ENCODE assay signal across 20 cellular contexts in genomic region chr1:63790989-63791388, GRCh38. TPM values are rescaled to one million over a fixed set of nuclear protein-coding genes. Genes with fewer than 3 reads are reported as not detected.
A peak's percentile ranks its signal among the peaks of the same experiment; 100 is the strongest.
DNase-seq lines count a peak whose midpoint lies in the region; ATAC-seq and TF ChIP-seq lines count a peak whose summit lies in the region.
"Had no signal": no experiment of that assay in that cellular context is flagged by ENCODE, and none has a peak within 500 bp of the region (broad histone marks: within the 10 kb centered on the region; RNA-seq: fewer than 3 reads in every experiment).

No MANE protein-coding gene starts in this region.

- no peak for TF ChIP-seq POLR2A in gastrocnemius medialis (IDR thresholded peaks at IDR 0.05)
- no peak for TF ChIP-seq POLR2A in testis (IDR thresholded peaks at IDR 0.05)

- ATAC-seq in foreskin keratinocyte, result peak; percentile 68
- peak in 1 of 2 donors; percentile 25 for ATAC-seq in gastrocnemius medialis
- ATAC-seq: gastroesophageal sphincter, sciatic nerve had no signal

- intact Hi-C loops in gastrocnemius medialis (cut with DNase I; ENCODE audit: low total_unique reads) (no loop called here), testis (cut with DNase I; ENCODE audit: low total_unique reads) (no loop called here)

- H3K27me3 ChIP-seq in foreskin keratinocyte (no peaks in the 10 kb centered on the region), gastrocnemius medialis (no peaks in the 10 kb centered on the region), testis (no peaks in the 10 kb centered on the region)
- H3K27me3 ChIP-seq: BLaER1, esophagus muscularis mucosa, gastroesophageal sphincter had no signal

- WGBS in testis, 2 donors, result 89% methylated on average over 1 of the region's 1 CpG; no CpG with 5 or more reads in 1 of the 2 donors

- TF ChIP-seq CTCF in foreskin keratinocyte (conservative IDR thresholded peaks at IDR 0.05) (no peak), gastrocnemius medialis (IDR thresholded peaks at IDR 0.05 in 4 of 5, conservative IDR thresholded peaks at IDR 0.05 in 1 of 5) (no peak), testis (IDR thresholded peaks at IDR 0.05) (no peak)

- H3K36me3 ChIP-seq in gastrocnemius medialis, result no peaks in the 10 kb centered on the region
- H3K36me3 ChIP-seq in testis (ENCODE audit: low read depth, missing control alignments), result no peaks in the 10 kb centered on the region
- H3K36me3 ChIP-seq: BLaER1, esophagus muscularis mucosa, gastroesophageal sphincter, WERI-Rb-1 had no signal

- in situ Hi-C loops in gastrocnemius medialis (cut with MboI; ENCODE audit: low sequenced_read_pairs in 4 of 4), result no loop called here

- peak; percentile 56 for DNase-seq in NCI-H82 (lab: John Stamatoyannopoulos, UW)
- no peak for DNase-seq in NCI-H82 treated with DMSO at 0.1 percent for 48 hours (lab: John Stamatoyannopoulos, UW; ENCODE audit: unreplicated experiment)
- peak; percentile 58 for DNase-seq in NCI-H2196 (lab: John Stamatoyannopoulos, UW; ENCODE audit: unreplicated experiment)
- DNase-seq in foreskin keratinocyte, result peak in 1 of 2 donors; percentile 6
- DNase-seq in gastrocnemius medialis, result peak in 1 of 2 donors; percentile 19
- DNase-seq in activated gamma-delta T cell (lab: John Stamatoyannopoulos, UW), result no peak
- DNase-seq in testis, result no peak
- DNase-seq in 8988T, result no peak
- DNase-seq: activated CD4-positive, alpha-beta T cell treated with anti-CD3 and anti-CD28 coated beads, Interleukin-2, amount 50 U/mL, for 4 hours; activated CD8-positive, alpha-beta memory T cell treated with anti-CD3 and anti-CD28 coated beads, Interleukin-2, amount 50 U/mL, for 4 hours; effector CD8-positive, alpha-beta T cell; naive B cell; NCI-H1694 treated with DMSO at 0.1 percent for 48 hours; NCI-H446 treated with DMSO at 0.1 percent for 48 hours; SK-N-SH had no signal

- H3K9me3 ChIP-seq in gastrocnemius medialis (no peaks in the 10 kb centered on the region), testis (no peaks in the 10 kb centered on the region)
- H3K9me3 ChIP-seq: BLaER1, esophagus muscularis mucosa, gastroesophageal sphincter, SK-N-SH had no signal

- H3K27ac ChIP-seq in foreskin keratinocyte (no peak overlapping the region), gastrocnemius medialis (peak overlapping the region in 3 of 4 donors; percentile 2 to 67 (median 19)), testis (no peak overlapping the region)
- H3K27ac ChIP-seq: BLaER1, esophagus muscularis mucosa, gastroesophageal sphincter, WERI-Rb-1 had no signal

- H3K4me3 ChIP-seq in gastrocnemius medialis (no peak overlapping the region), testis (no peak overlapping the region)
- H3K4me3 ChIP-seq: BLaER1, esophagus muscularis mucosa, gastroesophageal sphincter had no signal

- H3K4me1 ChIP-seq in foreskin keratinocyte (no peaks in the 10 kb centered on the region), gastrocnemius medialis (peaks cover 14 to 36% of the 10 kb centered on the region in 2 donors), testis (no peaks in the 10 kb centered on the region)

RNA-seq across cellular contexts. Expression of gene ROR1, which starts 17.2 kb away (rescaled TPM):
- total RNA-seq in foreskin keratinocyte, result 2.3 and 4.5 TPM in 2 replicates
- polyA plus RNA-seq in foreskin keratinocyte, result 0.27 and 0.74 TPM in 2 replicates
- 1 to 10 TPM; 2.5 to 4.3 (median 3.6) TPM for total RNA-seq in gastrocnemius medialis
- total RNA-seq in testis, result 1 to 10 TPM; 3.3 to 5.1 TPM
- polyA plus RNA-seq in testis (ENCODE audit: insufficient read depth, low read depth, low replicate concordance), result 4.6 TPM

Comparison
In these comparisons a context has a peak if more than half of its experiments do, and no peak if none do; other contexts are left out.
1. DNase-seq: peak in NCI-H82 (single experiment) and NCI-H2196 (single experiment); none in NCI-H82 treated with DMSO at 0.1 percent for 48 hours (single experiment), activated gamma-delta T cell (single experiment), testis (single experiment) and 8988T (single experiment).
2. H3K27ac ChIP-seq: peak in gastrocnemius medialis (3 of 4); none in foreskin keratinocyte (single experiment) and testis (0 of 2).